In genomic region chr19:38917921-38918491, GRCh38 we compare ENCODE assay signal across 13 cellular contexts. TPM values are rescaled to one million over a fixed set of nuclear protein-coding genes. Genes with fewer than 3 reads are reported as not detected.
DNase-seq lines count a peak whose midpoint lies in the region; ATAC-seq, FAIRE-seq and TF ChIP-seq lines count a peak whose summit lies in the region.
"Had no signal": no experiment of that assay in that cellular context is flagged by ENCODE, and none has a peak within 500 bp of the region (broad histone marks: within the 10 kb centered on the region; RNA-seq: fewer than 3 reads in every experiment).

No MANE protein-coding gene starts in this region.

- no peak for TF ChIP-seq POLR2A in GM12878 (IDR thresholded peaks at IDR 0.05; ENCODE audit: low read depth, low read length)

- no peak for TF ChIP-seq RAD21 in GM12878 (IDR thresholded peaks at IDR 0.05; ENCODE audit: insufficient read depth, low read depth, low read length)

- no peak overlapping the region for H3K27ac ChIP-seq in GM12878 (ENCODE audit: control insufficient read depth, insufficient read depth)
- H3K27ac ChIP-seq: 22Rv1, parathyroid adenoma, upper lobe of left lung had no signal

- intact Hi-C loops in GM12878 (cut with micrococcal nuclease; ENCODE audit: unreplicated experiment): no loop called here

- RAD21 ChIA-PET in GM12878 (lab: Charles Lee; ENCODE audit: unreplicated experiment): no interaction called here

- no peak for TF ChIP-seq EP300 in GM12878 (IDR thresholded peaks at IDR 0.05; ENCODE audit: borderline replicate concordance in 1 of 2, control insufficient read depth in 1 of 2, low read depth in 2 of 2, low read length in 2 of 2)

- H3K27me3 ChIP-seq in GM12878 (replicated peaks in 1 of 2; ENCODE audit: control insufficient read depth in 2 of 2, insufficient read depth in 2 of 2, low read length in 1 of 2): no peaks in the 10 kb centered on the region
- H3K27me3 ChIP-seq: upper lobe of left lung had no signal

- no peaks in the 10 kb centered on the region for H3K4me1 ChIP-seq in GM12878 (ENCODE audit: control insufficient read depth, insufficient read depth, low read length)
- H3K4me1 ChIP-seq: parathyroid adenoma, upper lobe of left lung had no signal

- in situ Hi-C loops in GM12878 (cut with MboI): no loop called here

- no peak overlapping the region for H2AFZ ChIP-seq in GM12878 (ENCODE audit: control insufficient read depth, low read depth, low read length)
- H2AFZ ChIP-seq: parathyroid adenoma had no signal

- no peak for TF ChIP-seq CTCF in GM12878 (IDR thresholded peaks at IDR 0.05 in 2 of 3, conservative IDR thresholded peaks at IDR 0.05 in 1 of 3; ENCODE audit: control insufficient read depth in 2 of 3, extremely low read depth in 1 of 3, insufficient read depth in 1 of 3, low read depth in 3 of 3, low read length in 3 of 3)

- peaks cover 0 to 8% of the 10 kb centered on the region in 2 experiments; a peak in 2 of 4 replicates for H3K36me3 ChIP-seq in GM12878 (ENCODE audit: control insufficient read depth in 2 of 2, insufficient read depth in 2 of 2, low read length in 1 of 2)

- SMC1A ChIA-PET in GM12878 (lab: Charles Lee; ENCODE audit: uncharacterized antibody, unreplicated experiment): no interaction called here

- no peak for FAIRE-seq in GM12878 (lab: Jason Lieb, UNC)

- POLR2A ChIA-PET in GM12878 (lab: Charles Lee): no interaction called here

- no peaks in the 10 kb centered on the region for H3K9me3 ChIP-seq in GM12878 (replicated peaks; ENCODE audit: control insufficient read depth, insufficient read depth, low read length)
- H3K9me3 ChIP-seq: upper lobe of left lung had no signal

- no peak overlapping the region for H3K9ac ChIP-seq in GM12878 (ENCODE audit: control insufficient read depth, insufficient read depth, low read length)
- H3K9ac ChIP-seq: parathyroid adenoma had no signal

- no peak overlapping the region for H3K4me3 ChIP-seq in GM12878
- H3K4me3 ChIP-seq: upper lobe of left lung had no signal

- H4K20me1 ChIP-seq in GM12878 (ENCODE audit: control insufficient read depth, insufficient read depth): no peaks in the 10 kb centered on the region

- peak; percentile 49 for DNase-seq in DMS 273 (lab: John Stamatoyannopoulos, UW; ENCODE audit: unreplicated experiment)
- DNase-seq in DMS 273 treated with DMSO at 0.1 percent for 48 hours (lab: John Stamatoyannopoulos, UW): no peak
- DNase-seq in NAMALWA (ENCODE audit: low spot score): peak; percentile 36
- no peak for DNase-seq in GM12878 (ENCODE audit: low read depth, low spot score)
- peak; percentile 59 for DNase-seq in myocyte (ENCODE audit: low read depth)
- no peak for DNase-seq in putamen (ENCODE audit: low spot score)
- DNase-seq: NCI-H2029 treated with DMSO at 0.1 percent for 48 hours, T-helper 2 cell, upper lobe of left lung had no signal

- CTCF ChIA-PET in GM12878 (lab: Yijun Ruan, JAX): interaction anchor here (2.3 kb wide), 1 partner anchor 12 kb away, joined by 14 read pairs; the partner anchor contains the start of genes MRPS12 and SARS2

- H3K79me2 ChIP-seq in GM12878 (ENCODE audit: control insufficient read depth, insufficient read depth, low read length): no peaks in the 10 kb centered on the region
- H3K79me2 ChIP-seq: parathyroid adenoma had no signal

- ATAC-seq in GM12878 (0 out of 3 replicates have a peak, but pooled peaks have one; percentile 35), GM18502 (IDR thresholded peaks at IDR 0.05; ENCODE audit: poor library complexity, unreplicated experiment) (no peak), HG03469 (IDR thresholded peaks at IDR 0.05; ENCODE audit: unreplicated experiment) (no peak)

- 92% methylated on average over 12 of the region's 13 CpGs for WGBS in GM12878 (ENCODE audit: insufficient coverage, insufficient replicate concordance, low lambda C conversion rate, missing lambda C conversion rate)

- BruUV-seq in GM12878 (replicated peaks; lab: Mats Ljungman, UMichigan): no TSS peak

- no peak overlapping the region for H3K4me2 ChIP-seq in GM12878 (ENCODE audit: control insufficient read depth, insufficient read depth)

RNA-seq across cellular contexts. Expression of gene CCER2, which starts 6.0 kb away (rescaled TPM):
- total RNA-seq in GM12878 (2013; cell fraction: nucleolus; rRNA removed): 1.2 TPM in 1 of 2 replicates, not detected in the other
- 0.28 and 0.33 TPM in 2 replicates for total RNA-seq in GM12878 (2014; rRNA removed)
- total RNA-seq in GM12878 (2014; rRNA removed; fragmentation: Illumina TruSeq; extraction: Trizol): 0.27 and 0.37 TPM in 2 replicates
- 0.21 and 0.56 TPM in 2 replicates for total RNA-seq in GM12878 (2021)
- polyA plus RNA-seq in GM12878 (2011; ENCODE audit: low read depth): 0.39 TPM
- polyA plus RNA-seq in GM12878 (2011; rRNA removed): 0.13 and 0.23 TPM in 2 replicates
- 0.25 and 0.50 TPM in 2 replicates for polyA plus RNA-seq in GM12878 (2011; cell fraction: cytosol; rRNA removed)
- polyA plus RNA-seq in GM12878 (2011; cell fraction: nucleus; rRNA removed): 2.4 and 3.5 TPM in 2 replicates
- polyA plus RNA-seq in GM12878 (2012): 0.53 and 1.3 TPM in 2 replicates
- polyA plus RNA-seq in GM12878 (2014; fragmentation: Illumina TruSeq; extraction: Trizol): 0.62 TPM in 1 of 2 replicates, not detected in the other
- polyA plus RNA-seq in GM12878 (2014; fragmentation: Nextera tagmentation; extraction: Ambion mirVana): under 1 TPM; 0.26 TPM
- polyA plus RNA-seq in GM12878 (2014; rRNA removed): 0.55 and 1.4 TPM in 2 replicates
- under 1 TPM; 0.19 to 0.59 TPM for polyA plus RNA-seq in GM12878 (2016; fragmentation: Nextera tagmentation; extraction: Ambion mirVana)
- not detected in 2 replicates for polyA minus RNA-seq in GM12878 (2011; rRNA and poly(A)+ RNA removed)
- not detected in 2 replicates for polyA minus RNA-seq in GM12878 (2011; cell fraction: cytosol; rRNA and poly(A)+ RNA removed)
- not detected in 2 replicates for polyA minus RNA-seq in GM12878 (2011; cell fraction: nucleus; rRNA and poly(A)+ RNA removed)
- 0.51 and 0.94 TPM in 2 replicates for total RNA-seq in myocyte
- 0.96 TPM for polyA plus RNA-seq in myocyte (2012)

RNA-seq across cellular contexts. Expression of gene SARS2, which starts 12.6 kb away (rescaled TPM):
- 36.5 and 40.6 TPM in 2 replicates for total RNA-seq in GM12878 (2013; cell fraction: nucleolus; rRNA removed)
- total RNA-seq in GM12878 (2014; rRNA removed) (33.7 and 34.1 TPM in 2 replicates), GM12878 (2014; rRNA removed; fragmentation: Illumina TruSeq; extraction: Trizol) (18.5 and 21.4 TPM in 2 replicates), GM12878 (2021) (35.9 and 38.2 TPM in 2 replicates), myocyte (34.6 and 42.8 TPM in 2 replicates)
- polyA plus RNA-seq in GM12878 (2011; ENCODE audit: low read depth): 15.0 TPM
- polyA plus RNA-seq in GM12878 (2011; rRNA removed) (9.1 and 20.9 TPM in 2 replicates), GM12878 (2014; fragmentation: Illumina TruSeq; extraction: Trizol) (7.3 and 19.0 TPM in 2 replicates), GM12878 (2014; fragmentation: Nextera tagmentation; extraction: Ambion mirVana) (1 to 10 TPM; 2.6 to 7.8 TPM), GM12878 (2014; rRNA removed) (50.3 and 77.8 TPM in 2 replicates), GM12878 (2016; fragmentation: Nextera tagmentation; extraction: Ambion mirVana) (10 to 100 TPM; 35.8 to 42.7 TPM)
- polyA plus RNA-seq in GM12878 (2011; cell fraction: cytosol; rRNA removed): 24.2 and 40.9 TPM in 2 replicates
- polyA plus RNA-seq in GM12878 (2011; cell fraction: nucleus; rRNA removed): 148 and 173 TPM in 2 replicates
- 23.8 and 28.3 TPM in 2 replicates for polyA plus RNA-seq in GM12878 (2012)
- 11.6 and 33.9 TPM in 2 replicates for polyA minus RNA-seq in GM12878 (2011; rRNA and poly(A)+ RNA removed)
- 16.7 and 21.9 TPM in 2 replicates for polyA minus RNA-seq in GM12878 (2011; cell fraction: cytosol; rRNA and poly(A)+ RNA removed)
- polyA minus RNA-seq in GM12878 (2011; cell fraction: nucleus; rRNA and poly(A)+ RNA removed): 18.9 and 29.1 TPM in 2 replicates
- 22.7 TPM for polyA plus RNA-seq in myocyte (2012)

RNA-seq across cellular contexts. Expression of gene MRPS12, which starts 12.7 kb away (rescaled TPM):
- total RNA-seq in GM12878 (2013; cell fraction: nucleolus; rRNA removed): 21.5 and 25.4 TPM in 2 replicates
- total RNA-seq in GM12878 (2014; rRNA removed): 120 and 149 TPM in 2 replicates
- 38.1 and 41.8 TPM in 2 replicates for total RNA-seq in GM12878 (2014; rRNA removed; fragmentation: Illumina TruSeq; extraction: Trizol)
- total RNA-seq in GM12878 (2021): 101 and 112 TPM in 2 replicates
- 21.9 TPM for polyA plus RNA-seq in GM12878 (2011; ENCODE audit: low read depth)
- 19.4 and 42.6 TPM in 2 replicates for polyA plus RNA-seq in GM12878 (2011; rRNA removed)
- polyA plus RNA-seq in GM12878 (2011; cell fraction: cytosol; rRNA removed): 83.1 and 137 TPM in 2 replicates
- 78.3 and 81.7 TPM in 2 replicates for polyA plus RNA-seq in GM12878 (2011; cell fraction: nucleus; rRNA removed)
- polyA plus RNA-seq in GM12878 (2012): 53.3 and 53.6 TPM in 2 replicates
- polyA plus RNA-seq in GM12878 (2014; fragmentation: Illumina TruSeq; extraction: Trizol): 6.0 and 22.8 TPM in 2 replicates
- polyA plus RNA-seq in GM12878 (2014; fragmentation: Nextera tagmentation; extraction: Ambion mirVana): 10 to 100 TPM in 1 of 2 experiments, 1 to 10 TPM in 1; 7.3 to 39.6 TPM
- 148 and 171 TPM in 2 replicates for polyA plus RNA-seq in GM12878 (2014; rRNA removed)
- 100 to 1,000 TPM; 178 to 205 TPM for polyA plus RNA-seq in GM12878 (2016; fragmentation: Nextera tagmentation; extraction: Ambion mirVana)
- polyA minus RNA-seq in GM12878 (2011; rRNA and poly(A)+ RNA removed): 22.2 and 47.5 TPM in 2 replicates
- polyA minus RNA-seq in GM12878 (2011; cell fraction: cytosol; rRNA and poly(A)+ RNA removed): 24.0 and 27.7 TPM in 2 replicates
- polyA minus RNA-seq in GM12878 (2011; cell fraction: nucleus; rRNA and poly(A)+ RNA removed): 21.3 and 34.3 TPM in 2 replicates
- total RNA-seq in myocyte: 57.9 and 58.3 TPM in 2 replicates
- 43.5 TPM for polyA plus RNA-seq in myocyte (2012)

RNA-seq across cellular contexts. Expression of gene NFKBIB, which starts 18.2 kb away (rescaled TPM):
- total RNA-seq in GM12878 (2013; cell fraction: nucleolus; rRNA removed): 5.3 and 5.4 TPM in 2 replicates
- total RNA-seq in GM12878 (2014; rRNA removed) (45.0 and 52.2 TPM in 2 replicates), GM12878 (2014; rRNA removed; fragmentation: Illumina TruSeq; extraction: Trizol) (11.0 and 11.7 TPM in 2 replicates), GM12878 (2021) (47.6 and 54.6 TPM in 2 replicates), myocyte (26.1 and 38.5 TPM in 2 replicates)
- 7.9 TPM for polyA plus RNA-seq in GM12878 (2011; ENCODE audit: low read depth)
- polyA plus RNA-seq in GM12878 (2011; rRNA removed) (12.4 and 25.7 TPM in 2 replicates), GM12878 (2014; fragmentation: Illumina TruSeq; extraction: Trizol) (3.7 and 8.6 TPM in 2 replicates), GM12878 (2014; fragmentation: Nextera tagmentation; extraction: Ambion mirVana) (1 to 10 TPM; 1.2 to 4.3 TPM), GM12878 (2014; rRNA removed) (60.9 and 74.0 TPM in 2 replicates), GM12878 (2016; fragmentation: Nextera tagmentation; extraction: Ambion mirVana) (10 to 100 TPM; 36.3 to 43.5 TPM)
- polyA plus RNA-seq in GM12878 (2011; cell fraction: cytosol; rRNA removed): 39.6 and 60.6 TPM in 2 replicates
- polyA plus RNA-seq in GM12878 (2011; cell fraction: nucleus; rRNA removed): 19.5 and 32.3 TPM in 2 replicates
- polyA plus RNA-seq in GM12878 (2012): 25.0 and 28.6 TPM in 2 replicates
- polyA minus RNA-seq in GM12878 (2011; rRNA and poly(A)+ RNA removed): 4.7 and 10.3 TPM in 2 replicates
- polyA minus RNA-seq in GM12878 (2011; cell fraction: cytosol; rRNA and poly(A)+ RNA removed): 7.4 and 8.5 TPM in 2 replicates
- polyA minus RNA-seq in GM12878 (2011; cell fraction: nucleus; rRNA and poly(A)+ RNA removed): 2.5 and 3.3 TPM in 2 replicates
- polyA plus RNA-seq in myocyte (2012): 26.7 TPM

RNA-seq across cellular contexts. Expression of gene SIRT2, which starts 18.6 kb away (rescaled TPM):
- total RNA-seq in GM12878 (2013; cell fraction: nucleolus; rRNA removed): 29.3 and 37.0 TPM in 2 replicates
- total RNA-seq in GM12878 (2014; rRNA removed) (27.6 and 29.5 TPM in 2 replicates), GM12878 (2014; rRNA removed; fragmentation: Illumina TruSeq; extraction: Trizol) (14.6 and 15.9 TPM in 2 replicates), GM12878 (2021) (22.4 and 22.9 TPM in 2 replicates), myocyte (1,616 and 2,451 TPM in 2 replicates)
- polyA plus RNA-seq in GM12878 (2011; ENCODE audit: low read depth): 12.6 TPM
- polyA plus RNA-seq in GM12878 (2011; rRNA removed) (16.5 and 38.7 TPM in 2 replicates), GM12878 (2014; fragmentation: Illumina TruSeq; extraction: Trizol) (16.3 and 25.4 TPM in 2 replicates), GM12878 (2014; fragmentation: Nextera tagmentation; extraction: Ambion mirVana) (1 to 10 TPM; 1.4 to 5.1 TPM), GM12878 (2014; rRNA removed) (21.4 and 25.5 TPM in 2 replicates), GM12878 (2016; fragmentation: Nextera tagmentation; extraction: Ambion mirVana) (10 to 100 TPM; 25.6 to 27.5 TPM)
- 38.0 and 39.8 TPM in 2 replicates for polyA plus RNA-seq in GM12878 (2011; cell fraction: cytosol; rRNA removed)
- 63.6 and 64.7 TPM in 2 replicates for polyA plus RNA-seq in GM12878 (2011; cell fraction: nucleus; rRNA removed)
- 24.6 and 26.6 TPM in 2 replicates for polyA plus RNA-seq in GM12878 (2012)
- 19.3 and 27.0 TPM in 2 replicates for polyA minus RNA-seq in GM12878 (2011; rRNA and poly(A)+ RNA removed)
- polyA minus RNA-seq in GM12878 (2011; cell fraction: cytosol; rRNA and poly(A)+ RNA removed): 7.1 and 10.3 TPM in 2 replicates
- 14.6 and 19.6 TPM in 2 replicates for polyA minus RNA-seq in GM12878 (2011; cell fraction: nucleus; rRNA and poly(A)+ RNA removed)
- polyA plus RNA-seq in myocyte (2012): 347 TPM

Comparison
In these comparisons a context has a peak if more than half of its experiments do, and no peak if none do; other contexts are left out.
1. DNase-seq: peak in DMS 273 (single experiment), NAMALWA (single experiment) and myocyte (single experiment); none in DMS 273 treated with DMSO at 0.1 percent for 48 hours (single experiment), GM12878 (single experiment) and putamen (single experiment).